18 cellular contexts compared by ENCODE assay signal in genomic region chr14:102988054-102988453, GRCh38.
DNase-seq lines count a peak whose midpoint lies in the region; ATAC-seq and TF ChIP-seq lines count a peak whose summit lies in the region.
"Had no signal": no experiment of that assay in that cellular context is flagged by ENCODE, and none has a peak within 500 bp of the region (broad histone marks: within the 10 kb centered on the region; RNA-seq: fewer than 3 reads in every experiment).

No MANE protein-coding gene starts in this region.

- DNase-seq in Caki2 (ENCODE audit: low read depth) (peak; percentile 25), RPMI7951 (ENCODE audit: low read depth) (peak; percentile 10), choroid plexus epithelial cell (ENCODE audit: low read depth) (peak; percentile 18), fibroblast of villous mesenchyme (ENCODE audit: low read depth) (peak; percentile 27), brain microvascular endothelial cell (no peak)
- DNase-seq in stimulated activated CD4-positive, alpha-beta T cell treated with anti-CD3 and anti-CD28 coated beads, Interleukin-15, amount 100 ng/mL, for 24 hours, result no peak
- DNase-seq: CD4-positive, CD25-positive, alpha-beta regulatory T cell; GDM1; left ventricle myocardium inferior; mucosa of descending colon; NCI-H2029; NCI-H510A; SIG-M5; spleen had no signal

- TF ChIP-seq CTCF in choroid plexus epithelial cell (conservative IDR thresholded peaks at IDR 0.05; ENCODE audit: low read depth, low read length) (no peak), fibroblast of villous mesenchyme (IDR thresholded peaks at IDR 0.05; ENCODE audit: insufficient read depth, low read depth, low read length) (no peak), brain microvascular endothelial cell (IDR thresholded peaks at IDR 0.05; ENCODE audit: low read depth, low read length, missing control alignments) (no peak)

- H3K27ac ChIP-seq in brain microvascular endothelial cell, result no peak overlapping the region
- H3K27ac ChIP-seq: HL-60, left ventricle myocardium inferior, neural progenitor cell, spleen had no signal

- TF ChIP-seq POLR2A in GM18505 (IDR thresholded peaks at IDR 0.05; ENCODE audit: borderline replicate concordance, extremely low read depth, insufficient read depth, insufficient read length), result no peak

- no peak for ATAC-seq in GM18505 (IDR thresholded peaks at IDR 0.05; ENCODE audit: unreplicated experiment)
- ATAC-seq in GM19467 (IDR thresholded peaks at IDR 0.05; ENCODE audit: unreplicated experiment), result no peak
- ATAC-seq: mucosa of descending colon had no signal

- H3K36me3 ChIP-seq in brain microvascular endothelial cell (replicated peaks), result peaks cover 26% of the 10 kb centered on the region

- H3K4me3 ChIP-seq in choroid plexus epithelial cell (ENCODE audit: low read depth, low read length) (no peak overlapping the region), fibroblast of villous mesenchyme (ENCODE audit: low read depth, low read length) (no peak overlapping the region), brain microvascular endothelial cell (ENCODE audit: low read depth, low read length) (no peak overlapping the region)
- H3K4me3 ChIP-seq: left ventricle myocardium inferior, mucosa of descending colon, neural progenitor cell, spleen had no signal

- H3K27me3 ChIP-seq in brain microvascular endothelial cell (replicated peaks), result no peaks in the 10 kb centered on the region
- H3K27me3 ChIP-seq: neural progenitor cell, spleen had no signal

- in situ Hi-C loops in Caki2 (cut with HindIII; ENCODE audit: low pct_unique_long_range_greater_than_20kb, low sequenced_read_pairs) (no loop called here), brain microvascular endothelial cell (cut with HindIII; ENCODE audit: low pct_ligation_motif_present, low sequenced_read_pairs) (no loop called here)

Comparison
In these comparisons a context has a peak if more than half of its experiments do, and no peak if none do; other contexts are left out.
1. DNase-seq: peak in Caki2 (single experiment), RPMI7951 (single experiment), choroid plexus epithelial cell (single experiment) and fibroblast of villous mesenchyme (single experiment); none in stimulated activated CD4-positive, alpha-beta T cell treated with anti-CD3 and anti-CD28 coated beads, Interleukin-15, amount 100 ng/mL, for 24 hours (single experiment) and brain microvascular endothelial cell (single experiment).